9 cellular contexts compared by ENCODE assay signal in the genomic region with DNA sequence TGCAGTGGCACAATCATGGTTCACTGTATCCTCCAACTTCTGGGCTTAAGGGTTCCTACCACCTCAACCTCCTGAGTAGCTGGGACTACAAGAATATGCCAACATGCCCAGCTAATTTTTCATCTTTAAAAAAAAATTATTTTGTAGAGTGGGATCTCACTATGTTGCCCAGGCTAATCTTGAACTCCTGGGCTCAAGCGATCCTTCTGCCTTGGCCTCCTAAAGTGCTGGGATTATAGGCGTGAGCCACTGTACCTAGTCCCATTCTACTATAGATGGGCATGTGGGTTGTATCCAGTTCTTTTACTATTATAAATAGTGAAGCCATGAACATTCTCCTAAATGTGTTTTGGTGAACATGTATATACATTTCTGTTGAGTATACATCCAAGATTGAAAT.
"Had no signal": no experiment of that assay in that cellular context is flagged by ENCODE, and none has a peak within 500 bp of the region (broad histone marks: within the 10 kb centered on the region; RNA-seq: fewer than 3 reads in every experiment).

No MANE protein-coding gene starts in this region.

- H3K4me2 ChIP-seq: KMS-11 had no signal

- H3K4me1 Mint-ChIP-seq: IgD-negative memory B cell had no signal

- DNase-seq: IMR-90, Karpas-422, KBM-7, KG1 had no signal

- H3K4me3 Mint-ChIP-seq: IgD-negative memory B cell had no signal

- H3K27ac Mint-ChIP-seq: IgD-negative memory B cell had no signal

- H3K9ac ChIP-seq: KMS-11 had no signal

- H3K27ac ChIP-seq: HL-60, KMS-11 had no signal

- H3K36me3 Mint-ChIP-seq: IgD-negative memory B cell had no signal

- ATAC-seq: HepG2 had no signal

- FAIRE-seq: HepG2, HTR-8/SVneo had no signal
